In genomic region chr6:51996296-51996947, GRCh38 we compare ENCODE assay signal across 11 cellular contexts.
DNase-seq lines count a peak whose midpoint lies in the region; ATAC-seq and FAIRE-seq lines count a peak whose summit lies in the region.
"Had no signal": no experiment of that assay in that cellular context is flagged by ENCODE, and none has a peak within 500 bp of the region (broad histone marks: within the 10 kb centered on the region; RNA-seq: fewer than 3 reads in every experiment).

No MANE protein-coding gene starts in this region.

- DNase-seq in GM19239 (ENCODE audit: insufficient read length, low spot score): peak; percentile 29
- DNase-seq in NCI-H2227 treated with DMSO at 0.1 percent for 48 hours (lab: John Stamatoyannopoulos, UW): no peak
- DNase-seq in DMS53 (lab: John Stamatoyannopoulos, UW): no peak
- DNase-seq in effector CD4-positive, alpha-beta T cell: no peak
- no peak for DNase-seq in DMS153 treated with DMSO at 0.1 percent for 48 hours (lab: John Stamatoyannopoulos, UW; ENCODE audit: unreplicated experiment)
- DNase-seq: activated CD8-positive, alpha-beta T cell treated with anti-CD3 and anti-CD28 coated beads, Interleukin-2, amount 10 ng/mL, durations not matched to agents 7 days and 5 days; left ventricle myocardium inferior; NCI-H2029 treated with DMSO at 0.1 percent for 48 hours; SJCRH30 had no signal

- FAIRE-seq in GM19239 (lab: Jason Lieb, UNC): peak; percentile 84

- ATAC-seq in HG02759 (IDR thresholded peaks at IDR 0.05; ENCODE audit: unreplicated experiment) (peak; percentile 92), HG03520 (IDR thresholded peaks at IDR 0.05; ENCODE audit: unreplicated experiment) (peak; percentile 92)
- ATAC-seq: activated CD8-positive, alpha-beta T cell treated with anti-CD3 and anti-CD28 coated beads, Interleukin-2, amount 10 ng/mL, durations not matched to agents 7 days and 5 days had no signal
